In genomic region chr4:26285272-26285671, GRCh38 we compare ENCODE assay signal across 34 cellular contexts.
"Had no signal": no experiment of that assay in that cellular context is flagged by ENCODE, and none has a peak within 500 bp of the region (broad histone marks: within the 10 kb centered on the region; RNA-seq: fewer than 3 reads in every experiment).

No MANE protein-coding gene starts in this region.

- H3K36me3 ChIP-seq: ascending aorta, cardiac muscle cell had no signal

- H3K9me3 ChIP-seq: ascending aorta had no signal

- H3K4me1 ChIP-seq: ascending aorta had no signal

- H3K27ac Mint-ChIP-seq: activated B cell treated with CpG ODN at 0.5 μM for 24 hours; activated CD4-positive, alpha-beta memory T cell treated with anti-CD3 and anti-CD28 coated beads for 36 hours; activated CD4-positive, alpha-beta T cell treated with anti-CD3 and anti-CD28 coated beads, Interleukin-2, amount 10 ng/mL, durations not matched to agents 24 days and 14 days; activated CD8-positive, alpha-beta T cell treated with anti-CD3 and anti-CD28 coated beads for 36 hours; activated naive CD4-positive, alpha-beta T cell treated with anti-CD3 and anti-CD28 coated beads, Interleukin-2, amount 10 ng/mL, durations not matched to agents 7 days and 5 days; activated naive CD4-positive, alpha-beta T cell treated with anti-CD3 and anti-CD28 coated beads, Interleukin-2, amount 50 U/mL, for 24 hours; activated naive CD8-positive, alpha-beta T cell; activated naive CD8-positive, alpha-beta T cell treated with anti-CD3 and anti-CD28 coated beads, Interleukin-2, amount 10 ng/mL, durations not matched to agents 7 days and 5 days; activated naive CD8-positive, alpha-beta T cell treated with anti-CD3 and anti-CD28 coated beads, Interleukin-2, amount 50 U/mL, for 24 hours; activated T-cell treated with anti-CD3 and anti-CD28 coated beads, Interleukin-2, amount 50 U/mL, for 72 hours; activated T-helper 1 cell treated with anti-CD3 and anti-CD28 coated beads, Interleukin-12 subunit alpha, Interleukin-12 subunit beta, Interleukin-2, Interleukin-4 antibody, amounts not matched to agents 30 ng/mL and 10 ng/mL and 1 ng/mL, durations not matched to agents 14 hours and 24 hours and 36 hours; activated T-helper 2 cell treated with anti-CD3 and anti-CD28 coated beads, Interferon-gamma antibody, Interleukin-2, Interleukin-4, amounts not matched to agents 10 μg/mL and 5 μg/mL and 100 μg/mL, durations not matched to agents 14 hours and 24 hours and 36 hours; brain; T-cell; T-helper 2 cell treated with Interferon-gamma antibody and Interleukin-4, amounts not matched to agents 5 μg/mL and 100 μg/mL, for 36 hours had no signal

- DNase-seq: activated B cell treated with CpG ODN at 0.5 μM for 24 hours; activated CD4-positive, alpha-beta memory T cell treated with anti-CD3 and anti-CD28 coated beads for 36 hours; activated CD4-positive, alpha-beta T cell treated with anti-CD3 and anti-CD28 coated beads for 4 hours; activated CD4-positive, alpha-beta T cell treated with anti-CD3 and anti-CD28 coated beads, Interleukin-2, amount 10 ng/mL, durations not matched to agents 24 days and 14 days; activated CD4-positive, alpha-beta T cell treated with anti-CD3 and anti-CD28 coated beads, Interleukin-2, amount 50 U/mL, for 1 hour; activated CD4-positive, alpha-beta T cell treated with anti-CD3 and anti-CD28 coated beads, Interleukin-2, amount 50 U/mL, for 4 hours; activated CD8-positive, alpha-beta memory T cell treated with anti-CD3 and anti-CD28 coated beads, Interleukin-2, amount 50 U/mL, for 4 hours; activated CD8-positive, alpha-beta T cell treated with anti-CD3 and anti-CD28 coated beads for 36 hours; activated effector memory CD4-positive, alpha-beta T cell treated with Interleukin-2 at 50 U/mL for 16 hours; activated gamma-delta T cell; activated naive CD4-positive, alpha-beta T cell treated with anti-CD3 and anti-CD28 coated beads, Interleukin-2, amount 10 ng/mL, durations not matched to agents 7 days and 5 days; activated naive CD4-positive, alpha-beta T cell treated with Interleukin-2 at 50 U/mL for 16 hours; activated naive CD8-positive, alpha-beta T cell treated with anti-CD3 and anti-CD28 coated beads, Interleukin-2, amount 10 ng/mL, durations not matched to agents 7 days and 5 days; activated naive CD8-positive, alpha-beta T cell treated with anti-CD3 and anti-CD28 coated beads, Interleukin-2, amount 50 U/mL, for 24 hours; activated T-cell treated with anti-CD3 and anti-CD28 coated beads for 4 hours; activated T-cell treated with anti-CD3 and anti-CD28 coated beads, Interleukin-2, amount 50 U/mL, for 1 hour; activated T-cell treated with anti-CD3 and anti-CD28 coated beads, Interleukin-2, amount 50 U/mL, for 4 hours; activated T-cell treated with anti-CD3 and anti-CD28 coated beads, Interleukin-2, amount 50 U/mL, for 72 hours; amygdala; anterior cingulate cortex; caudate nucleus; cerebellar nuclear complex; T-cell; T-helper 9 cell had no signal

- H3K27ac ChIP-seq: ascending aorta, cardiac muscle cell, VCaP had no signal

- H3K27me3 ChIP-seq: ascending aorta, cardiac muscle cell had no signal

- H3K27me3 Mint-ChIP-seq: activated B cell treated with CpG ODN at 0.5 μM for 24 hours; activated CD4-positive, alpha-beta memory T cell treated with anti-CD3 and anti-CD28 coated beads for 36 hours; activated CD4-positive, alpha-beta T cell treated with anti-CD3 and anti-CD28 coated beads, Interleukin-2, amount 10 ng/mL, durations not matched to agents 24 days and 14 days; activated CD8-positive, alpha-beta T cell treated with anti-CD3 and anti-CD28 coated beads for 36 hours; activated naive CD4-positive, alpha-beta T cell treated with anti-CD3 and anti-CD28 coated beads, Interleukin-2, amount 10 ng/mL, durations not matched to agents 7 days and 5 days; activated naive CD4-positive, alpha-beta T cell treated with anti-CD3 and anti-CD28 coated beads, Interleukin-2, amount 50 U/mL, for 24 hours; activated naive CD8-positive, alpha-beta T cell; activated naive CD8-positive, alpha-beta T cell treated with anti-CD3 and anti-CD28 coated beads, Interleukin-2, amount 50 U/mL, for 24 hours; brain; central memory CD8-positive, alpha-beta T cell; T-cell had no signal

- H3K4me3 Mint-ChIP-seq: activated B cell treated with CpG ODN at 0.5 μM for 24 hours; activated CD4-positive, alpha-beta memory T cell treated with anti-CD3 and anti-CD28 coated beads for 36 hours; activated CD4-positive, alpha-beta T cell treated with anti-CD3 and anti-CD28 coated beads, Interleukin-2, amount 10 ng/mL, durations not matched to agents 24 days and 14 days; activated CD8-positive, alpha-beta T cell treated with anti-CD3 and anti-CD28 coated beads for 36 hours; activated naive CD4-positive, alpha-beta T cell treated with anti-CD3 and anti-CD28 coated beads, Interleukin-2, amount 10 ng/mL, durations not matched to agents 7 days and 5 days; activated naive CD4-positive, alpha-beta T cell treated with anti-CD3 and anti-CD28 coated beads, Interleukin-2, amount 50 U/mL, for 24 hours; activated naive CD8-positive, alpha-beta T cell; activated naive CD8-positive, alpha-beta T cell treated with anti-CD3 and anti-CD28 coated beads, Interleukin-2, amount 10 ng/mL, durations not matched to agents 7 days and 5 days; activated naive CD8-positive, alpha-beta T cell treated with anti-CD3 and anti-CD28 coated beads, Interleukin-2, amount 50 U/mL, for 24 hours; activated T-cell treated with anti-CD3 and anti-CD28 coated beads, Interleukin-2, amount 50 U/mL, for 4 hours; activated T-cell treated with anti-CD3 and anti-CD28 coated beads, Interleukin-2, amount 50 U/mL, for 72 hours; activated T-helper 1 cell treated with anti-CD3 and anti-CD28 coated beads, Interleukin-12 subunit alpha, Interleukin-12 subunit beta, Interleukin-2, Interleukin-4 antibody, amounts not matched to agents 30 ng/mL and 10 ng/mL and 1 ng/mL, durations not matched to agents 14 hours and 24 hours and 36 hours; brain; central memory CD8-positive, alpha-beta T cell; T-cell; T-helper 2 cell treated with Interferon-gamma antibody and Interleukin-4, amounts not matched to agents 5 μg/mL and 100 μg/mL, for 36 hours had no signal

- ATAC-seq: activated CD8-positive, alpha-beta T cell treated with anti-CD3 and anti-CD28 coated beads for 36 hours; activated naive CD8-positive, alpha-beta T cell treated with anti-CD3 and anti-CD28 coated beads, Interleukin-2, amount 50 U/mL, for 24 hours; activated T-cell treated with anti-CD3 and anti-CD28 coated beads, Interleukin-2, amount 50 U/mL, for 4 hours; activated T-cell treated with anti-CD3 and anti-CD28 coated beads, Interleukin-2, amount 50 U/mL, for 72 hours; T-cell had no signal

- H3K36me3 Mint-ChIP-seq: activated CD4-positive, alpha-beta memory T cell treated with anti-CD3 and anti-CD28 coated beads for 36 hours; activated naive CD4-positive, alpha-beta T cell treated with anti-CD3 and anti-CD28 coated beads, Interleukin-2, amount 10 ng/mL, durations not matched to agents 7 days and 5 days; activated naive CD4-positive, alpha-beta T cell treated with anti-CD3 and anti-CD28 coated beads, Interleukin-2, amount 50 U/mL, for 24 hours; activated naive CD8-positive, alpha-beta T cell; activated naive CD8-positive, alpha-beta T cell treated with anti-CD3 and anti-CD28 coated beads, Interleukin-2, amount 10 ng/mL, durations not matched to agents 7 days and 5 days; brain; T-cell had no signal

- H3K4me3 ChIP-seq: ascending aorta, cardiac muscle cell had no signal

- H3K9me3 Mint-ChIP-seq: activated B cell treated with CpG ODN at 0.5 μM for 24 hours; activated CD4-positive, alpha-beta memory T cell treated with anti-CD3 and anti-CD28 coated beads for 36 hours; activated CD4-positive, alpha-beta T cell treated with anti-CD3 and anti-CD28 coated beads, Interleukin-2, amount 10 ng/mL, durations not matched to agents 24 days and 14 days; activated CD8-positive, alpha-beta T cell treated with anti-CD3 and anti-CD28 coated beads for 36 hours; activated naive CD4-positive, alpha-beta T cell treated with anti-CD3 and anti-CD28 coated beads, Interleukin-2, amount 10 ng/mL, durations not matched to agents 7 days and 5 days; activated naive CD4-positive, alpha-beta T cell treated with anti-CD3 and anti-CD28 coated beads, Interleukin-2, amount 50 U/mL, for 24 hours; activated naive CD8-positive, alpha-beta T cell treated with anti-CD3 and anti-CD28 coated beads, Interleukin-2, amount 10 ng/mL, durations not matched to agents 7 days and 5 days; activated naive CD8-positive, alpha-beta T cell treated with anti-CD3 and anti-CD28 coated beads, Interleukin-2, amount 50 U/mL, for 24 hours; activated T-cell treated with anti-CD3 and anti-CD28 coated beads, Interleukin-2, amount 50 U/mL, for 4 hours; activated T-cell treated with anti-CD3 and anti-CD28 coated beads, Interleukin-2, amount 50 U/mL, for 72 hours; activated T-helper 1 cell treated with anti-CD3 and anti-CD28 coated beads, Interleukin-12 subunit alpha, Interleukin-12 subunit beta, Interleukin-2, Interleukin-4 antibody, amounts not matched to agents 30 ng/mL and 10 ng/mL and 1 ng/mL, durations not matched to agents 14 hours and 24 hours and 36 hours; activated T-helper 2 cell treated with anti-CD3 and anti-CD28 coated beads, Interferon-gamma antibody, Interleukin-2, Interleukin-4, amounts not matched to agents 10 μg/mL and 5 μg/mL and 100 μg/mL, durations not matched to agents 14 hours and 24 hours and 36 hours; central memory CD8-positive, alpha-beta T cell; T-cell; T-helper 2 cell treated with Interferon-gamma antibody and Interleukin-4, amounts not matched to agents 5 μg/mL and 100 μg/mL, for 36 hours had no signal
